ENCODE assay signal across 8 cellular contexts in genomic region chr15:99732711-99733267, GRCh38. TPM values are rescaled to one million over a fixed set of nuclear protein-coding genes. Genes with fewer than 3 reads are reported as not detected.
DNase-seq lines count a peak whose midpoint lies in the region; ATAC-seq and TF ChIP-seq lines count a peak whose summit lies in the region.

No MANE protein-coding gene starts in this region.

- no peaks in the 10 kb centered on the region for H3K9me3 ChIP-seq in A673 (ENCODE audit: low read depth, low read length, poor library complexity, severe bottlenecking)
- H3K9me3 ChIP-seq in neutrophil = no peaks in the 10 kb centered on the region

- CTCF ChIA-PET in A673 (lab: Charles Lee) = interaction anchor here (0.6 to 1.0 kb wide), 5 partner anchors 20 to 1567 kb away, joined by 3 to 7 read pairs (median 4); no protein-coding TSS in a partner anchor
- CTCF ChIA-PET in T-cell (lab: Charles Lee) = interaction anchor here (0.5 to 2.0 kb wide), 12 partner anchors 11 to 869 kb away, joined by 3 to 34 read pairs (median 4); partner anchors contain the start of genes ASB7 (in 1 of the 2) and LINS1 (in 1 of the 2)

- no peak for TF ChIP-seq CTCF in A673 (conservative IDR thresholded peaks at IDR 0.05; ENCODE audit: low read depth, low read length)
- TF ChIP-seq CTCF in fibroblast of mammary gland (conservative IDR thresholded peaks at IDR 0.05; ENCODE audit: control insufficient read depth, insufficient read depth, low read depth, low read length) = no peak
- no peak for TF ChIP-seq CTCF in neutrophil (IDR thresholded peaks at IDR 0.05)

- intact Hi-C loops in A673 (cut with micrococcal nuclease; ENCODE audit: unreplicated experiment) = loop anchor here (10.0 kb wide), 1 partner anchor 628 kb away; the partner anchor contains the start of gene SYNM

- DNase-seq in A673 (ENCODE audit: low spot score) (no peak), T-cell (peak in 5 of 34 experiments; percentile 3 to 13 (median 8)), fibroblast of mammary gland (ENCODE audit: low read depth) (no peak), OCI-M2 (lab: John Stamatoyannopoulos, UW; ENCODE audit: unreplicated experiment) (no peak), GOT3 (lab: John Stamatoyannopoulos, UW) (no peak)

- peak overlapping the region; percentile 69 for H3K27ac ChIP-seq in A673 (ENCODE audit: low read depth, low read length, poor library complexity, severe bottlenecking)
- H3K27ac ChIP-seq in neutrophil = peak overlapping the region; percentile 47

- peak overlapping the region; percentile 82 to 85 (median 83) for H3K4me3 Mint-ChIP-seq in T-cell

- H3K36me3 ChIP-seq in A673 (ENCODE audit: insufficient read depth, low read length, poor library complexity, severe bottlenecking) = peaks cover 3% of the 10 kb centered on the region
- no peaks in the 10 kb centered on the region for H3K36me3 ChIP-seq in neutrophil

- H3K9me3 Mint-ChIP-seq in T-cell = no peaks in the 10 kb centered on the region

- no peaks in the 10 kb centered on the region for H3K27me3 ChIP-seq in A673 (replicated peaks; ENCODE audit: insufficient read depth, low read depth, low read length, poor library complexity)
- H3K27me3 ChIP-seq in neutrophil = peaks cover 17% of the 10 kb centered on the region

- H3K36me3 Mint-ChIP-seq in T-cell = peaks cover 3% of the 10 kb centered on the region

- peak overlapping the region; percentile 49 to 82 for H3K27ac Mint-ChIP-seq in T-cell

- peaks cover 20 to 27% (median 25%) of the 10 kb centered on the region in 3 donors for H3K4me1 Mint-ChIP-seq in T-cell

- ATAC-seq in GM18511 (IDR thresholded peaks at IDR 0.05; ENCODE audit: unreplicated experiment) = peak; percentile 27
- peak; percentile 36 for ATAC-seq in HG03045 (IDR thresholded peaks at IDR 0.05; ENCODE audit: unreplicated experiment)
- peak in 3 of 4 experiments; percentile 32 to 43 (median 33) for ATAC-seq in T-cell (replicated peaks in 1 of 4)

- peaks cover 4% of the 10 kb centered on the region for H3K4me1 ChIP-seq in A673 (ENCODE audit: insufficient read depth, low read length, poor library complexity, severe bottlenecking)
- peaks cover 15% of the 10 kb centered on the region in 2 experiments for H3K4me1 ChIP-seq in neutrophil (ENCODE audit: control insufficient read depth in 1 of 2, insufficient read depth in 1 of 2, low read depth in 1 of 2, low read length in 1 of 2)

- H3K4me3 ChIP-seq in A673 (ENCODE audit: low read depth, low read length, poor library complexity, severe bottlenecking) (peak overlapping the region; percentile 81), fibroblast of mammary gland (ENCODE audit: control insufficient read depth, low read depth, low read length) (peak overlapping the region; percentile 71), neutrophil (ENCODE audit: low read depth in 1 of 2, low read length in 1 of 2) (peak overlapping the region; percentile 85 to 94)

- H3K27me3 Mint-ChIP-seq in T-cell = no peaks in the 10 kb centered on the region

- POLR2A ChIA-PET in A673 (lab: Charles Lee; ENCODE audit: low non-redundant PET) = interaction anchor here (0.5 to 0.7 kb wide), 6 partner anchors 9 to 1779 kb away, joined by 3 to 9 read pairs (median 5); no protein-coding TSS in a partner anchor
- POLR2A ChIA-PET in T-cell (lab: Charles Lee) = interaction anchor here (0.5 to 0.9 kb wide), 11 partner anchors 13 to 965 kb away, joined by 3 to 9 read pairs (median 5); partner anchors contain the start of gene MEF2A (in 1 of the 2)

- no TSS peak for BruUV-seq in A673 (replicated peaks; lab: Mats Ljungman, UMichigan)

RNA-seq across cellular contexts. Expression of gene LYSMD4, which starts 0.4 kb away (rescaled TPM):
- 5.3 and 5.8 TPM in 2 replicates for total RNA-seq in A673 (2021)
- 10 to 100 TPM; 12.6 to 26.5 (median 17.6) TPM for total RNA-seq in T-cell
